16 cellular contexts compared by ENCODE assay signal in genomic region chr18:4831791-4832375, GRCh38.
"Had no signal": no experiment of that assay in that cellular context is flagged by ENCODE, and none has a peak within 500 bp of the region (broad histone marks: within the 10 kb centered on the region; RNA-seq: fewer than 3 reads in every experiment).

No MANE protein-coding gene starts in this region.

- H3K9me3 ChIP-seq: ascending aorta, lower lobe of right lung, ovary, testis, upper lobe of right lung had no signal

- H3K36me3 Mint-ChIP-seq: naive B cell had no signal

- H3K27me3 ChIP-seq: ascending aorta, ovary, stomach, testis, upper lobe of right lung had no signal

- H3K27ac Mint-ChIP-seq: naive B cell; T-helper 2 cell treated with Interferon-gamma antibody and Interleukin-4, amounts not matched to agents 5 μg/mL and 100 μg/mL, for 36 hours had no signal

- H3K4me1 Mint-ChIP-seq: naive B cell had no signal

- DNase-seq: activated CD4-positive, alpha-beta T cell treated with anti-CD3 and anti-CD28 coated beads, Interleukin-2, amount 50 U/mL, for 1 hour; activated CD4-positive, CD25-positive, alpha-beta regulatory T cell; activated CD8-positive, alpha-beta memory T cell treated with anti-CD3 and anti-CD28 coated beads for 24 hours; activated naive CD4-positive, alpha-beta T cell; head of caudate nucleus; lower lobe of right lung; naive B cell; ovary; stimulated activated CD4-positive, alpha-beta T cell treated with anti-CD3 and anti-CD28 coated beads, Interleukin-12 subunit alpha, Interleukin-12 subunit beta, amount 100 ng/mL, for 4 hours; stimulated activated CD4-positive, alpha-beta T cell treated with anti-CD3 and anti-CD28 coated beads, Interleukin-2, amount 100 ng/mL, for 24 hours; stomach; SW 1271; testis; upper lobe of right lung had no signal

- H3K4me3 ChIP-seq: ascending aorta, lower lobe of right lung, ovary, stomach, testis, upper lobe of right lung had no signal

- H3K36me3 ChIP-seq: ascending aorta, lower lobe of right lung, ovary, stomach, upper lobe of right lung had no signal

- H3K4me1 ChIP-seq: ascending aorta, lower lobe of right lung, stomach, upper lobe of right lung had no signal

- ATAC-seq: lower lobe of right lung, upper lobe of right lung had no signal

- H3K4me3 Mint-ChIP-seq: naive B cell; T-helper 2 cell treated with Interferon-gamma antibody and Interleukin-4, amounts not matched to agents 5 μg/mL and 100 μg/mL, for 36 hours had no signal

- H3K27me3 Mint-ChIP-seq: naive B cell had no signal

- H3K27ac ChIP-seq: ascending aorta, lower lobe of right lung, ovary, stomach, testis, upper lobe of right lung had no signal
